In the genomic region with DNA sequence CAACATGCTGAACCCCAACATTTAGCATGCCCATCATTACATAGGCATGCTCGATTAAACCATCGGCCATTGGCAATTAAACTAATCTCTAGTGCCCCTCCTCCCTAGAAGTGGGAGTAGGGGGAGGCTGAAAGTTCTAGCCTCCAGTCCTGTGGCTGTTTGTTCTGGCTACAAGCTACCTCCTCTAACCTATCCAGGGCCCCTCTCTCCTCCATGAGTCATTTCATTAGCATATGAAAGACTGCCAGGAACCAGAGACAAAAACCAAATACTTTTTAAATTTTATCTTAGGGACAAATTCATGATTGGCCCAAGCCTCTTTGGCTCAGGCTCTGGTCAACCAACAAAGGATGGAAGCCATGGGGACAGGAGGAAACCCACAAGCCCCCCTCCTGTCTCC, we compare ENCODE assay signal across 17 cellular contexts.
DNase-seq lines count a peak whose midpoint lies in the region; ATAC-seq and TF ChIP-seq lines count a peak whose summit lies in the region.
"Had no signal": no experiment of that assay in that cellular context is flagged by ENCODE, and none has a peak within 500 bp of the region (broad histone marks: within the 10 kb centered on the region; RNA-seq: fewer than 3 reads in every experiment).

No MANE protein-coding gene starts in this region.

- H3K9me3 ChIP-seq in HUES48 (ENCODE audit: control insufficient read depth, insufficient read depth, low read length): no peaks in the 10 kb centered on the region
- no peaks in the 10 kb centered on the region for H3K9me3 ChIP-seq in iPS DF 6.9 (ENCODE audit: control insufficient read depth, insufficient read depth, low read length)
- H3K9me3 ChIP-seq in tibial artery: no peaks in the 10 kb centered on the region
- H3K9me3 ChIP-seq: BLaER1 had no signal

- TF ChIP-seq CTCF in tibial artery (IDR thresholded peaks at IDR 0.05): no peak

- intact Hi-C loops in Right ventricle myocardium superior (cut with DNase I): no loop called here
- intact Hi-C loops in tibial artery (cut with DNase I; ENCODE audit: low total_unique reads): no loop called here

- H3K4me1 ChIP-seq in HUES48 (ENCODE audit: control insufficient read depth, insufficient read depth, low read length) (peaks cover 18% of the 10 kb centered on the region), iPS DF 6.9 (ENCODE audit: control insufficient read depth, insufficient read depth, low read length) (peaks cover 1% of the 10 kb centered on the region; the same call in 1 of the 2 replicates), tibial artery (no peaks in the 10 kb centered on the region)
- H3K4me1 ChIP-seq: BLaER1 had no signal

- peak; percentile 37 for DNase-seq in ELF-1 (ENCODE audit: low read depth, low spot score)
- DNase-seq in astrocyte of the hippocampus (ENCODE audit: low read depth, low spot score): peak; percentile 90
- peak; percentile 13 for DNase-seq in iPS DF 6.9 (ENCODE audit: low read depth, low spot score)
- DNase-seq in Right ventricle myocardium superior: no peak
- DNase-seq in tibial artery: no peak
- DNase-seq: GF-D8, MV-4-11, NCI-H1436, NCI-H2029 treated with DMSO at 0.1 percent for 48 hours, NCI-H510A, NCI-H82, PC-9 had no signal

- H3K4me3 ChIP-seq in HUES48 (ENCODE audit: low read depth, low read length) (no peak overlapping the region), iPS DF 6.9 (ENCODE audit: low read length) (no peak overlapping the region), tibial artery (no peak overlapping the region)
- H3K4me3 ChIP-seq: BLaER1, PC-9 had no signal

- H3K27me3 ChIP-seq in HUES48 (ENCODE audit: control insufficient read depth, insufficient read depth, low read length) (no peaks in the 10 kb centered on the region), iPS DF 6.9 (ENCODE audit: control insufficient read depth, insufficient read depth, low read length) (no peaks in the 10 kb centered on the region), tibial artery (no peaks in the 10 kb centered on the region)
- H3K27me3 ChIP-seq: BLaER1 had no signal

- H3K9ac ChIP-seq in HUES48 (ENCODE audit: low read depth, low read length): no peak overlapping the region
- H3K9ac ChIP-seq: BLaER1 had no signal

- H3K36me3 ChIP-seq in HUES48 (ENCODE audit: control insufficient read depth, insufficient read depth, low read length) (no peaks in the 10 kb centered on the region), iPS DF 6.9 (ENCODE audit: control insufficient read depth, insufficient read depth, low read length) (no peaks in the 10 kb centered on the region), tibial artery (no peaks in the 10 kb centered on the region)
- H3K36me3 ChIP-seq: BLaER1 had no signal

- no CpG with 5 or more reads among the region's 2 CpGs for WGBS in iPS DF 6.9 (ENCODE audit: insufficient coverage, insufficient read length)

- no peak for ATAC-seq in GM21717 (IDR thresholded peaks at IDR 0.05; ENCODE audit: unreplicated experiment)
- ATAC-seq in Right ventricle myocardium superior (ENCODE audit: poor library complexity): no peak
- no peak for ATAC-seq in HG03025 (IDR thresholded peaks at IDR 0.05; ENCODE audit: low FRiP score, unreplicated experiment)
- ATAC-seq: CD8-positive, alpha-beta T cell had no signal

- H3K27ac ChIP-seq in HUES48 (ENCODE audit: low read depth, low read length) (peak overlapping the region; percentile 60), iPS DF 6.9 (ENCODE audit: low read length) (no peak overlapping the region), tibial artery (no peak overlapping the region)
- H3K27ac ChIP-seq: BLaER1, PC-9 had no signal

Comparison
In these comparisons a context has a peak if more than half of its experiments do, and no peak if none do; other contexts are left out.
1. DNase-seq: peak in ELF-1 (single experiment), astrocyte of the hippocampus (single experiment) and iPS DF 6.9 (single experiment); none in Right ventricle myocardium superior (single experiment) and tibial artery (0 of 2).